In genomic region chr15:75723847-75724660, GRCh38 we compare ENCODE assay signal across 9 cellular contexts. TPM values are rescaled to one million over a fixed set of nuclear protein-coding genes. Genes with fewer than 3 reads are reported as not detected.
DNase-seq lines count a peak whose midpoint lies in the region; ATAC-seq and TF ChIP-seq lines count a peak whose summit lies in the region.
"Had no signal": no experiment of that assay in that cellular context is flagged by ENCODE, and none has a peak within 500 bp of the region (broad histone marks: within the 10 kb centered on the region; RNA-seq: fewer than 3 reads in every experiment).

No MANE protein-coding gene starts in this region.

- peaks cover 23% of the 10 kb centered on the region for H3K27me3 Mint-ChIP-seq in endodermal cell (ENCODE audit: insufficient read depth)
- peaks cover 25% of the 10 kb centered on the region for H3K27me3 Mint-ChIP-seq in memory B cell

- H3K4me3 Mint-ChIP-seq in endodermal cell (no peak overlapping the region), memory B cell (no peak overlapping the region)
- H3K4me3 Mint-ChIP-seq in stimulated activated effector memory CD8-positive, alpha-beta T cell treated with anti-CD3 and anti-CD28 coated beads, Interleukin-12 subunit alpha, Interleukin-12 subunit beta, amount 100 ng/mL, for 72 hours = no peak overlapping the region

- H3K27ac Mint-ChIP-seq in endodermal cell = no peak overlapping the region
- H3K27ac Mint-ChIP-seq in memory B cell = peak overlapping the region; percentile 83
- H3K27ac Mint-ChIP-seq in stimulated activated effector memory CD8-positive, alpha-beta T cell treated with anti-CD3 and anti-CD28 coated beads, Interleukin-12 subunit alpha, Interleukin-12 subunit beta, amount 100 ng/mL, for 72 hours = peak overlapping the region; percentile 20

- H3K36me3 Mint-ChIP-seq in endodermal cell (ENCODE audit: low read depth) (no peaks in the 10 kb centered on the region), memory B cell (no peaks in the 10 kb centered on the region)
- H3K36me3 Mint-ChIP-seq in stimulated activated effector memory CD8-positive, alpha-beta T cell treated with anti-CD3 and anti-CD28 coated beads, Interleukin-12 subunit alpha, Interleukin-12 subunit beta, amount 100 ng/mL, for 72 hours = no peaks in the 10 kb centered on the region
- H3K36me3 Mint-ChIP-seq: CD4-positive, CD25-positive, alpha-beta regulatory T cell had no signal

- no peaks in the 10 kb centered on the region for H3K9me3 ChIP-seq in Karpas-422 (ENCODE audit: low read length)
- no peaks in the 10 kb centered on the region for H3K9me3 ChIP-seq in endodermal cell (ENCODE audit: control insufficient read depth, low read length)

- 65 to 85% methylated on average over 6 to 9 of the region's 9 CpGs for WGBS in endodermal cell (ENCODE audit: insufficient coverage in 1 of 2, insufficient read length in 1 of 2), 2 experiments

- H2AFZ ChIP-seq in Karpas-422 (ENCODE audit: low read length) = no peak overlapping the region

- no peak overlapping the region for H3K4me3 ChIP-seq in Karpas-422 (ENCODE audit: low read length)
- no peak overlapping the region for H3K4me3 ChIP-seq in endodermal cell (ENCODE audit: low read length)

- H3K27me3 ChIP-seq in Karpas-422 (ENCODE audit: low read length) (no peaks in the 10 kb centered on the region), endodermal cell (ENCODE audit: control insufficient read depth, insufficient read depth, low read length, poor library complexity, severe bottlenecking) (no peaks in the 10 kb centered on the region)

- H3K4me1 Mint-ChIP-seq in endodermal cell (peaks cover 3% of the 10 kb centered on the region), memory B cell (peaks cover 5% of the 10 kb centered on the region)
- peaks cover 10% of the 10 kb centered on the region for H3K4me1 Mint-ChIP-seq in stimulated activated effector memory CD8-positive, alpha-beta T cell treated with anti-CD3 and anti-CD28 coated beads, Interleukin-12 subunit alpha, Interleukin-12 subunit beta, amount 100 ng/mL, for 72 hours
- H3K4me1 Mint-ChIP-seq: CD4-positive, CD25-positive, alpha-beta regulatory T cell had no signal

- H3K9me3 Mint-ChIP-seq in endodermal cell = no peaks in the 10 kb centered on the region
- no peaks in the 10 kb centered on the region for H3K9me3 Mint-ChIP-seq in memory B cell
- H3K9me3 Mint-ChIP-seq in stimulated activated effector memory CD8-positive, alpha-beta T cell treated with anti-CD3 and anti-CD28 coated beads, Interleukin-12 subunit alpha, Interleukin-12 subunit beta, amount 100 ng/mL, for 72 hours = no peaks in the 10 kb centered on the region
- H3K9me3 Mint-ChIP-seq: CD4-positive, CD25-positive, alpha-beta regulatory T cell had no signal

- H3K27ac ChIP-seq in Karpas-422 (ENCODE audit: low read length) = no peak overlapping the region
- H3K27ac ChIP-seq in endodermal cell (ENCODE audit: low read depth, low read length) = peak overlapping the region; percentile 58

- H3K79me2 ChIP-seq in Karpas-422 (ENCODE audit: low read length) = no peaks in the 10 kb centered on the region

- H4K20me1 ChIP-seq in Karpas-422 (ENCODE audit: insufficient read depth, low read depth, low read length) = no peaks in the 10 kb centered on the region

- peak; percentile 34 for DNase-seq in NCI-H345 (lab: John Stamatoyannopoulos, UW)
- no peak for DNase-seq in NCI-H345 treated with DMSO at 0.1 percent for 48 hours (lab: John Stamatoyannopoulos, UW; ENCODE audit: unreplicated experiment)
- peak; percentile 62 for DNase-seq in Karpas-422
- peak; percentile 85 for DNase-seq in T1000 (lab: John Stamatoyannopoulos, UW)
- peak; percentile 60 for DNase-seq in endodermal cell
- DNase-seq in memory B cell (ENCODE audit: low spot score in 2 of 2) = peak in 1 of 2 donors; percentile 46
- DNase-seq in stimulated activated effector memory CD8-positive, alpha-beta T cell treated with anti-CD3 and anti-CD28 coated beads, Interleukin-12 subunit alpha, Interleukin-12 subunit beta, amount 100 ng/mL, for 72 hours (ENCODE audit: low spot score in 2 of 2) = no peak

- no peak overlapping the region for H3K9ac ChIP-seq in Karpas-422 (ENCODE audit: low read length)
- no peak overlapping the region for H3K9ac ChIP-seq in endodermal cell (ENCODE audit: extremely low read depth, low read length, poor library complexity, severe bottlenecking)

- H3K9me2 ChIP-seq in Karpas-422 (replicated peaks; ENCODE audit: insufficient read depth, low read length) = no peaks in the 10 kb centered on the region

- ATAC-seq in memory B cell (ENCODE audit: low read depth) (peak; percentile 78), HG03442 (IDR thresholded peaks at IDR 0.05; ENCODE audit: unreplicated experiment) (no peak)
- peak; percentile 49 for ATAC-seq in stimulated activated effector memory CD8-positive, alpha-beta T cell treated with anti-CD3 and anti-CD28 coated beads, Interleukin-12 subunit alpha, Interleukin-12 subunit beta, amount 100 ng/mL, for 72 hours

- H3K4me1 ChIP-seq in Karpas-422 (ENCODE audit: low read length) = no peaks in the 10 kb centered on the region; the same call in 1 of the 2 replicates
- H3K4me1 ChIP-seq in endodermal cell (ENCODE audit: control insufficient read depth, insufficient read depth, low read length) = no peaks in the 10 kb centered on the region

- H3K36me3 ChIP-seq in Karpas-422 (ENCODE audit: insufficient read depth, low read length) (no peaks in the 10 kb centered on the region), endodermal cell (ENCODE audit: control insufficient read depth, insufficient read depth, low read length) (no peaks in the 10 kb centered on the region)

- TF ChIP-seq CTCF in endodermal cell (conservative IDR thresholded peaks at IDR 0.05) = no peak

- no peak overlapping the region for H3K4me2 ChIP-seq in Karpas-422 (ENCODE audit: low read depth, low read length, poor library complexity, severe bottlenecking)

RNA-seq across cellular contexts. Expression of gene CSPG4, which starts 11.4 kb away (rescaled TPM):
- 0.11 TPM in 1 of 2 replicates, not detected in the other for total RNA-seq in Karpas-422 (2014; rRNA removed; shearing (Covaris generic); ENCODE audit: low replicate concordance)
- total RNA-seq in endodermal cell = 1 to 10 TPM; 1.8 to 3.3 TPM
- polyA plus RNA-seq in endodermal cell (2013, experiment 1 of 2) = 3.4 TPM
- 3.3 TPM for polyA plus RNA-seq in endodermal cell (2013, experiment 2 of 2)
- total RNA-seq: CD4-positive, CD25-positive, alpha-beta regulatory T cell had no signal
- polyA plus RNA-seq: CD4-positive, CD25-positive, alpha-beta regulatory T cell had no signal

Comparison
In these comparisons a context has a peak if more than half of its experiments do, and no peak if none do; other contexts are left out.
1. DNase-seq: peak in NCI-H345 (single experiment), Karpas-422 (single experiment), T1000 (single experiment) and endodermal cell (single experiment); none in NCI-H345 treated with DMSO at 0.1 percent for 48 hours (single experiment) and stimulated activated effector memory CD8-positive, alpha-beta T cell treated with anti-CD3 and anti-CD28 coated beads, Interleukin-12 subunit alpha, Interleukin-12 subunit beta, amount 100 ng/mL, for 72 hours (0 of 2).